Comparison of ENCODE assay signal across 16 cellular contexts in the genomic region with DNA sequence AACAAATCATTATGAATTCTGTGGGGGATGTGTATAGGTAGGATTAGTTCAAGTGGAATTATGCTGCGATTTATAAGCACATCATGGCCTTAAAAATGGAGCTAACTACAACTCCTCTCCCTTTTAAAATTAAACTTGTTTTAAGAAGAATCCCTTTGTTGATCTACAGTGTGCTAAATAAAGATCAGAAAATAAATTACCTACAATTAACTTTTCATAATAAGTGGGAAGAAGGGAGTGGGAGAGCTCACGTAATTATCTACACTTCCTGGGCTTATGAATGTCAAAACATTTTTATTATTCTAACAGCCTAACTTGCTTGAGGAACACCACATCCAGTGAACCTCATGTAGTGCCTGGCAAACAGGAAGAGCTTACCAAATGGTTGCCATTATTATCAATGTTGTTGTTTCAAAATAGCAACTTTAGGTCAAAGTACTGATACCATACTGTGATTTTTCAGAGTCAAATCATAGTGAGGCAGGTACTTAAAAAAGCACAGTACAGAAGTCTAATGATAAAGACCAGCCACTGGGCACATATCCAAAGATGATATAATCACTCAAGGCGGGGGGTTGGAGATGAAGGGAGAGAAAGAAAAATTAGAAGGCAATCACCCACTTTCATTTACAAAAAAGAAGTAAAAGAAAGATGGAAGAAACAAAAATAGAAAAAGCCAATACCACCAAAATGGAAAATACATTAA.
DNase-seq lines count a peak whose midpoint lies in the region; ATAC-seq and TF ChIP-seq lines count a peak whose summit lies in the region.
"Had no signal": no experiment of that assay in that cellular context is flagged by ENCODE, and none has a peak within 500 bp of the region (broad histone marks: within the 10 kb centered on the region; RNA-seq: fewer than 3 reads in every experiment).

No MANE protein-coding gene starts in this region.

- H3K4me3 Mint-ChIP-seq in CD8-positive, alpha-beta memory T cell = no peak overlapping the region
- H3K4me3 Mint-ChIP-seq in endothelial cell (ENCODE audit: unreplicated experiment) = no peak overlapping the region
- H3K4me3 Mint-ChIP-seq: stimulated activated naive B cell treated with anti-CD40 and anti-IgM and Interleukin-4, amounts not matched to agents 10 μg/mL and 1 μg/mL and 100 μg/mL, for 72 hours had no signal

- no peak for TF ChIP-seq EP300 in SK-N-SH (IDR thresholded peaks at IDR 0.05; ENCODE audit: borderline replicate concordance in 1 of 2, low read depth in 1 of 2, low read length in 1 of 2)

- H3K4me2 ChIP-seq in SK-N-SH = no peak overlapping the region
- H3K4me2 ChIP-seq: PC-9 had no signal

- H2AFZ ChIP-seq in SK-N-SH (ENCODE audit: low read depth) = no peak overlapping the region
- H2AFZ ChIP-seq: PC-9 had no signal

- H4K20me1 ChIP-seq in SK-N-SH (ENCODE audit: insufficient read depth) = no peaks in the 10 kb centered on the region

- no peak overlapping the region for H3K27ac ChIP-seq in CD8-positive, alpha-beta memory T cell (ENCODE audit: low read depth, low read length)
- no peak overlapping the region for H3K27ac ChIP-seq in SK-N-SH (ENCODE audit: low read depth in 2 of 2, low read length in 1 of 2)
- no peak overlapping the region for H3K27ac ChIP-seq in tibial artery
- H3K27ac ChIP-seq: body of pancreas, PC-9, upper lobe of right lung had no signal

- intact Hi-C loops in tibial artery (cut with DNase I; ENCODE audit: low total_unique reads) = no loop called here

- H3K9me2 ChIP-seq in SK-N-SH = no peaks in the 10 kb centered on the region

- CTCF ChIA-PET in CD8-positive, alpha-beta memory T cell (lab: Charles Lee) = no interaction called here
- CTCF ChIA-PET in SK-N-SH (lab: Yijun Ruan, JAX) = interaction anchor here (1.1 kb wide), 1 partner anchor 9 kb away, joined by 3 read pairs; no protein-coding TSS in a partner anchor

- peaks cover 9% of the 10 kb centered on the region for H3K4me1 ChIP-seq in CD8-positive, alpha-beta memory T cell (ENCODE audit: insufficient read depth, low read length)
- H3K4me1 ChIP-seq in SK-N-SH (ENCODE audit: control insufficient read depth in 1 of 2, insufficient read depth in 2 of 2, low read depth in 1 of 2, low read length in 1 of 2) = no peaks in the 10 kb centered on the region; a peak in 1 of 4 replicates
- peaks cover 0 to 9% (median under 1%) of the 10 kb centered on the region in 4 donors for H3K4me1 ChIP-seq in tibial artery

- no peaks in the 10 kb centered on the region for H3K9me3 ChIP-seq in CD8-positive, alpha-beta memory T cell (ENCODE audit: low read length)
- H3K9me3 ChIP-seq in SK-N-SH (no peaks in the 10 kb centered on the region), tibial artery (no peaks in the 10 kb centered on the region)
- H3K9me3 ChIP-seq: body of pancreas, MG63, upper lobe of right lung had no signal

- no peaks in the 10 kb centered on the region for H3K27me3 Mint-ChIP-seq in CD8-positive, alpha-beta memory T cell
- no peaks in the 10 kb centered on the region for H3K27me3 Mint-ChIP-seq in endothelial cell (ENCODE audit: unreplicated experiment)
- H3K27me3 Mint-ChIP-seq: stimulated activated naive B cell treated with anti-CD40 and anti-IgM and Interleukin-4, amounts not matched to agents 10 μg/mL and 1 μg/mL and 100 μg/mL, for 72 hours had no signal

- no peaks in the 10 kb centered on the region for H3K79me2 ChIP-seq in SK-N-SH (ENCODE audit: insufficient read depth)

- TF ChIP-seq CTCF in SK-N-SH (IDR thresholded peaks at IDR 0.05) (no peak), endothelial cell (IDR thresholded peaks at IDR 0.05; ENCODE audit: unreplicated experiment) (no peak), tibial artery (IDR thresholded peaks at IDR 0.05) (no peak)

- ATAC-seq in HG02938 (IDR thresholded peaks at IDR 0.05; ENCODE audit: unreplicated experiment) = no peak
- ATAC-seq: body of pancreas; stimulated activated naive B cell treated with anti-CD40 and anti-IgM and Interleukin-4, amounts not matched to agents 10 μg/mL and 1 μg/mL and 100 μg/mL, for 72 hours; upper lobe of right lung had no signal

- POLR2A ChIA-PET in CD8-positive, alpha-beta memory T cell (lab: Charles Lee) = interaction anchor here (0.5 to 0.7 kb wide), 2 partner anchors 12 to 93 kb away, joined by 3 read pairs; no protein-coding TSS in a partner anchor
- POLR2A ChIA-PET in SK-N-SH (lab: Yijun Ruan, JAX) = no interaction called here

- TF ChIP-seq RAD21 in SK-N-SH (IDR thresholded peaks at IDR 0.05; ENCODE audit: low read length) = no peak

- H3K27ac Mint-ChIP-seq in CD8-positive, alpha-beta memory T cell = peak overlapping the region in 5 of 8 donors; percentile 5 to 44 (median 32)
- H3K27ac Mint-ChIP-seq in endothelial cell (ENCODE audit: unreplicated experiment) = peak overlapping the region; percentile 80
- H3K27ac Mint-ChIP-seq: stimulated activated naive B cell treated with anti-CD40 and anti-IgM and Interleukin-4, amounts not matched to agents 10 μg/mL and 1 μg/mL and 100 μg/mL, for 72 hours had no signal

- no peaks in the 10 kb centered on the region for H3K27me3 ChIP-seq in CD8-positive, alpha-beta memory T cell (ENCODE audit: insufficient read depth, low read length, poor library complexity, severe bottlenecking)
- H3K27me3 ChIP-seq in SK-N-SH (ENCODE audit: insufficient read depth) = no peaks in the 10 kb centered on the region
- H3K27me3 ChIP-seq in tibial artery = no peaks in the 10 kb centered on the region
- H3K27me3 ChIP-seq: body of pancreas, MG63, upper lobe of right lung had no signal

- peak; percentile 10 for DNase-seq in DMS53 (lab: John Stamatoyannopoulos, UW)
- DNase-seq in DMS53 treated with DMSO at 0.1 percent for 48 hours (lab: John Stamatoyannopoulos, UW; ENCODE audit: unreplicated experiment) = no peak
- DNase-seq in CD8-positive, alpha-beta memory T cell = no peak
- peak; percentile 15 for DNase-seq in SK-N-SH
- DNase-seq in endothelial cell (ENCODE audit: low spot score) = no peak
- no peak for DNase-seq in tibial artery
- no peak for DNase-seq in D341Med (ENCODE audit: low spot score)
- DNase-seq: 8988T; body of pancreas; foreskin fibroblast; mesendoderm; MG63; PC-9; stimulated activated naive B cell treated with anti-CD40 and anti-IgM and Interleukin-4, amounts not matched to agents 10 μg/mL and 1 μg/mL and 100 μg/mL, for 72 hours; upper lobe of right lung had no signal

- no peak overlapping the region for H3K4me3 ChIP-seq in CD8-positive, alpha-beta memory T cell (ENCODE audit: low read length)
- H3K4me3 ChIP-seq in SK-N-SH (ENCODE audit: low read depth in 2 of 2, low read length in 1 of 2) (no peak overlapping the region), tibial artery (no peak overlapping the region)
- H3K4me3 ChIP-seq: body of pancreas, MG63, PC-9, upper lobe of right lung had no signal

- H3K36me3 Mint-ChIP-seq in CD8-positive, alpha-beta memory T cell = peaks cover 15 to 72% (median 24%) of the 10 kb centered on the region in 3 donors
- no peaks in the 10 kb centered on the region for H3K36me3 Mint-ChIP-seq in endothelial cell (ENCODE audit: low read depth, unreplicated experiment)

- 87% methylated on average over 3 of the region's 3 CpGs for WGBS in SK-N-SH (ENCODE audit: low lambda C conversion rate)

- H3F3A ChIP-seq in SK-N-SH (replicated peaks; ENCODE audit: insufficient read depth) = peaks cover 5% of the 10 kb centered on the region

- H3K4me1 Mint-ChIP-seq in CD8-positive, alpha-beta memory T cell = peaks cover 23 to 60% (median 55%) of the 10 kb centered on the region in 3 donors
- H3K4me1 Mint-ChIP-seq in endothelial cell (ENCODE audit: unreplicated experiment) = peaks cover 21% of the 10 kb centered on the region
- H3K4me1 Mint-ChIP-seq: stimulated activated naive B cell treated with anti-CD40 and anti-IgM and Interleukin-4, amounts not matched to agents 10 μg/mL and 1 μg/mL and 100 μg/mL, for 72 hours had no signal

- no peak overlapping the region for H3K9ac ChIP-seq in SK-N-SH

- H3K9me3 Mint-ChIP-seq in CD8-positive, alpha-beta memory T cell = no peaks in the 10 kb centered on the region
- no peaks in the 10 kb centered on the region for H3K9me3 Mint-ChIP-seq in endothelial cell (ENCODE audit: unreplicated experiment)
- H3K9me3 Mint-ChIP-seq: stimulated activated naive B cell treated with anti-CD40 and anti-IgM and Interleukin-4, amounts not matched to agents 10 μg/mL and 1 μg/mL and 100 μg/mL, for 72 hours had no signal

- peaks cover 9% of the 10 kb centered on the region for H3K36me3 ChIP-seq in CD8-positive, alpha-beta memory T cell (ENCODE audit: insufficient read depth, low read length)
- H3K36me3 ChIP-seq in SK-N-SH (replicated peaks in 1 of 2; ENCODE audit: control insufficient read depth in 1 of 2, insufficient read depth in 2 of 2, low read length in 1 of 2) (peaks cover 14 to 24% of the 10 kb centered on the region in 2 experiments), tibial artery (peaks cover 15 to 18% (median 17%) of the 10 kb centered on the region in 3 donors)

TF ChIP-seq in SK-N-SH, 30 proteins besides CTCF, POLR2A, EP300 and RAD21 (continues in another document):
- TF ChIP-seq, protein P1, sequence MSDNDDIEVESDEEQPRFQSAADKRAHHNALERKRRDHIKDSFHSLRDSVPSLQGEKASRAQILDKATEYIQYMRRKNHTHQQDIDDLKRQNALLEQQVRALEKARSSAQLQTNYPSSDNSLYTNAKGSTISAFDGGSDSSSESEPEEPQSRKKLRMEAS (IDR thresholded peaks at IDR 0.05; ENCODE audit: low read depth) = no peak
- no peak for TF ChIP-seq EZH2phosphoT487 (IDR thresholded peaks at IDR 0.05; ENCODE audit: borderline replicate concordance, low read depth)
- no peak for TF ChIP-seq YY1 (IDR thresholded peaks at IDR 0.05; ENCODE audit: low read depth)
- TF ChIP-seq TEAD4 (IDR thresholded peaks at IDR 0.05; ENCODE audit: borderline replicate concordance, insufficient read depth) = no peak
- no peak for TF ChIP-seq CHD2 (IDR thresholded peaks at IDR 0.05; ENCODE audit: low read length, partially characterized antibody)

Comparison
In these comparisons a context has a peak if more than half of its experiments do, and no peak if none do; other contexts are left out.
1. DNase-seq: peak in DMS53 (single experiment) and SK-N-SH (single experiment); none in DMS53 treated with DMSO at 0.1 percent for 48 hours (single experiment), CD8-positive, alpha-beta memory T cell (0 of 5), endothelial cell (single experiment), tibial artery (0 of 2) and D341Med (single experiment).